28 cellular contexts compared by ENCODE assay signal in genomic region chr9:133693116-133693515, GRCh38. TPM values are rescaled to one million over a fixed set of nuclear protein-coding genes. Genes with fewer than 3 reads are reported as not detected.
DNase-seq lines count a peak whose midpoint lies in the region; ATAC-seq and TF ChIP-seq lines count a peak whose summit lies in the region.
"Had no signal": no experiment of that assay in that cellular context is flagged by ENCODE, and none has a peak within 500 bp of the region (broad histone marks: within the 10 kb centered on the region; RNA-seq: fewer than 3 reads in every experiment).

No MANE protein-coding gene starts in this region.

- no peak for TF ChIP-seq POLR2A in testis (IDR thresholded peaks at IDR 0.05)
- TF ChIP-seq POLR2A in tibial nerve (IDR thresholded peaks at IDR 0.05) = no peak
- no peak for TF ChIP-seq POLR2A in Peyer's patch (IDR thresholded peaks at IDR 0.05)

- H4K91ac ChIP-seq in neuronal stem cell (ENCODE audit: low read depth, low read length, poor library complexity) = no peak overlapping the region

- no peaks in the 10 kb centered on the region for H3K9me3 ChIP-seq in CD4-positive, alpha-beta T cell (ENCODE audit: control insufficient read depth, low read length)
- no peaks in the 10 kb centered on the region for H3K9me3 ChIP-seq in neuronal stem cell (replicated peaks in 1 of 2; ENCODE audit: control insufficient read depth in 2 of 2, insufficient read depth in 1 of 2, low read depth in 1 of 2, low read length in 2 of 2)
- no peaks in the 10 kb centered on the region for H3K9me3 ChIP-seq in testis
- H3K9me3 ChIP-seq in tibial nerve = no peaks in the 10 kb centered on the region
- H3K9me3 ChIP-seq in Peyer's patch = no peaks in the 10 kb centered on the region
- H3K9me3 ChIP-seq: BLaER1, HAP-1, MG63, SJSA1 had no signal

- no peak for TF ChIP-seq EP300 in tibial nerve (IDR thresholded peaks at IDR 0.05)

- H3K4me1 ChIP-seq in neuronal stem cell (ENCODE audit: control insufficient read depth in 2 of 2, insufficient read depth in 1 of 2, low read depth in 1 of 2, low read length in 2 of 2) = peaks cover 5 to 13% of the 10 kb centered on the region in 2 donors
- peaks cover 16% of the 10 kb centered on the region for H3K4me1 ChIP-seq in testis
- peaks cover 0 to 13% (median 0%) of the 10 kb centered on the region in 4 donors for H3K4me1 ChIP-seq in tibial nerve
- no peaks in the 10 kb centered on the region for H3K4me1 ChIP-seq in Peyer's patch
- H3K4me1 ChIP-seq: HAP-1, SJSA1 had no signal

- H3K4me3 Mint-ChIP-seq in CD4-positive, alpha-beta T cell = no peak overlapping the region
- H3K4me3 Mint-ChIP-seq in brain = no peak overlapping the region
- H3K4me3 Mint-ChIP-seq: CD8-positive, alpha-beta T cell had no signal

- no peaks in the 10 kb centered on the region for H3K27me3 Mint-ChIP-seq in CD4-positive, alpha-beta T cell
- peaks cover 3% of the 10 kb centered on the region for H3K27me3 Mint-ChIP-seq in brain

- no peak overlapping the region for H2BK12ac ChIP-seq in neuronal stem cell (ENCODE audit: low read length)

- TF ChIP-seq CTCF in CD4-positive, alpha-beta T cell (IDR thresholded peaks at IDR 0.05) = no peak
- TF ChIP-seq CTCF in brain (conservative IDR thresholded peaks at IDR 0.05) (no peak), testis (IDR thresholded peaks at IDR 0.05) (no peak), tibial nerve (IDR thresholded peaks at IDR 0.05) (no peak), Peyer's patch (IDR thresholded peaks at IDR 0.05) (no peak)

- CTCF ChIA-PET in CD4-positive, alpha-beta T cell (lab: Charles Lee) = no interaction called here

- H3K4ac ChIP-seq in neuronal stem cell (ENCODE audit: low read length) = no peak overlapping the region

- H2AK5ac ChIP-seq in neuronal stem cell (ENCODE audit: low read depth, low read length) = no peak overlapping the region

- POLR2A ChIA-PET in CD4-positive, alpha-beta T cell (lab: Charles Lee) = interaction anchor here (1.8 to 4.1 kb wide), 3 partner anchors 9 to 16 kb away, joined by 4 to 19 read pairs (median 6); no protein-coding TSS in a partner anchor

- H3K9ac ChIP-seq in neuronal stem cell (ENCODE audit: low read depth, low read length, poor library complexity) = no peak overlapping the region
- H3K9ac ChIP-seq: BLaER1, GM23248 had no signal

- no peak for ATAC-seq in CD4-positive, alpha-beta T cell (ENCODE audit: poor library complexity)
- ATAC-seq: CD8-positive, alpha-beta T cell; HepG2; K562; Panc1 had no signal

- H3K36me3 Mint-ChIP-seq in CD4-positive, alpha-beta T cell (ENCODE audit: low read depth) = peaks cover 56% of the 10 kb centered on the region
- no peaks in the 10 kb centered on the region for H3K36me3 Mint-ChIP-seq in brain

- H3K14ac ChIP-seq in neuronal stem cell (ENCODE audit: low read length) = no peak overlapping the region

- no peak overlapping the region for H3K27ac ChIP-seq in CD4-positive, alpha-beta T cell (ENCODE audit: low read depth, low read length)
- H3K27ac ChIP-seq in neuronal stem cell (replicated peaks; ENCODE audit: low read length) = no peak overlapping the region
- H3K27ac ChIP-seq in testis = peak overlapping the region; percentile 31 to 50
- H3K27ac ChIP-seq in tibial nerve = peak overlapping the region in 1 of 4 donors; percentile 76
- no peak overlapping the region for H3K27ac ChIP-seq in Peyer's patch
- H3K27ac ChIP-seq: BLaER1, GM23248, HL-60, SJSA1 had no signal

- intact Hi-C loops in CD4-positive, alpha-beta T cell (cut with DNase I, micrococcal nuclease) = no loop called here
- intact Hi-C loops in testis (cut with DNase I; ENCODE audit: low total_unique reads) = no loop called here

- peaks cover 16% of the 10 kb centered on the region for H3K4me1 Mint-ChIP-seq in CD4-positive, alpha-beta T cell (ENCODE audit: low read depth)
- H3K4me1 Mint-ChIP-seq in brain = peaks cover 32% of the 10 kb centered on the region

- no peak overlapping the region for H2BK120ac ChIP-seq in neuronal stem cell (ENCODE audit: low read depth, low read length)

- H3K4me2 ChIP-seq in neuronal stem cell (ENCODE audit: insufficient read depth, low read length, poor library complexity, severe bottlenecking) = no peak overlapping the region
- H3K4me2 ChIP-seq: BLaER1 had no signal

- H3K9me3 Mint-ChIP-seq in CD4-positive, alpha-beta T cell = no peaks in the 10 kb centered on the region
- H3K9me3 Mint-ChIP-seq in brain = peaks cover 0 to 3% (median 0%) of the 10 kb centered on the region in 5 experiments
- H3K9me3 Mint-ChIP-seq: CD8-positive, alpha-beta T cell had no signal

- peak overlapping the region; percentile 6 for H3K23ac ChIP-seq in neuronal stem cell (ENCODE audit: low read depth, low read length, poor library complexity)

- no peak overlapping the region for H2BK15ac ChIP-seq in neuronal stem cell (ENCODE audit: low read length)

- no peaks in the 10 kb centered on the region for H3K27me3 ChIP-seq in CD4-positive, alpha-beta T cell (ENCODE audit: control insufficient read depth, insufficient read depth, low read length)
- H3K27me3 ChIP-seq in neuronal stem cell (ENCODE audit: control insufficient read depth in 3 of 3, insufficient read depth in 3 of 3, low read depth in 1 of 3, low read length in 3 of 3) = no peaks in the 10 kb centered on the region
- no peaks in the 10 kb centered on the region for H3K27me3 ChIP-seq in testis
- H3K27me3 ChIP-seq in tibial nerve = no peaks in the 10 kb centered on the region
- no peaks in the 10 kb centered on the region for H3K27me3 ChIP-seq in Peyer's patch
- H3K27me3 ChIP-seq: BLaER1, SJSA1 had no signal

- H3K36me3 ChIP-seq in neuronal stem cell (replicated peaks in 1 of 2; ENCODE audit: control insufficient read depth in 2 of 2, insufficient read depth in 2 of 2, low read length in 2 of 2) = no peaks in the 10 kb centered on the region
- H3K36me3 ChIP-seq in testis (ENCODE audit: low read depth, missing control alignments) = no peaks in the 10 kb centered on the region
- H3K36me3 ChIP-seq in tibial nerve = peaks cover 0 to 17% (median 0%) of the 10 kb centered on the region in 3 donors
- no peaks in the 10 kb centered on the region for H3K36me3 ChIP-seq in Peyer's patch
- H3K36me3 ChIP-seq: HAP-1, MG63 had no signal

- peak overlapping the region; percentile 63 for H2BK5ac ChIP-seq in neuronal stem cell (ENCODE audit: low read length)

- DNase-seq in CD4-positive, alpha-beta T cell = no peak
- no peak for DNase-seq in neuronal stem cell (ENCODE audit: low spot score)
- no peak for DNase-seq in testis
- no peak for DNase-seq in tibial nerve (ENCODE audit: low spot score in 2 of 2)
- DNase-seq in Peyer's patch = no peak
- no peak for DNase-seq in foreskin melanocyte
- DNase-seq: Calu3; CD8-positive, alpha-beta T cell; DMS153; GM23248; MG63; NCI-H1048; NCI-H1417 treated with DMSO at 0.1 percent for 48 hours; NCI-H187 treated with DMSO at 0.1 percent for 48 hours; NCI-H2107; NCI-H774 had no signal

- H4K8ac ChIP-seq in neuronal stem cell (ENCODE audit: low read depth, low read length) = no peak overlapping the region

- peak overlapping the region; percentile 20 for H3K27ac Mint-ChIP-seq in CD4-positive, alpha-beta T cell
- peak overlapping the region in 3 of 5 experiments; percentile 30 to 89 (median 46) for H3K27ac Mint-ChIP-seq in brain
- H3K27ac Mint-ChIP-seq: CD8-positive, alpha-beta T cell had no signal

- H2AFZ ChIP-seq in neuronal stem cell (ENCODE audit: low read length) = no peak overlapping the region
- H2AFZ ChIP-seq: GM23248 had no signal

- H3K18ac ChIP-seq in neuronal stem cell (ENCODE audit: low read length) = no peak overlapping the region

- H3K79me1 ChIP-seq in neuronal stem cell (ENCODE audit: low read depth, low read length) = peaks cover 3% of the 10 kb centered on the region

- H3K4me3 ChIP-seq in neuronal stem cell (ENCODE audit: low read length in 2 of 2) = peak overlapping the region in 1 of 2 donors; percentile 32
- H3K4me3 ChIP-seq in testis = no peak overlapping the region
- H3K4me3 ChIP-seq in tibial nerve = no peak overlapping the region
- no peak overlapping the region for H3K4me3 ChIP-seq in Peyer's patch
- H3K4me3 ChIP-seq: BLaER1, GM23248, HAP-1, K562, MG63, SJSA1 had no signal

- no CpG with 5 or more reads among the region's 10 CpGs for WGBS in neuronal stem cell (ENCODE audit: extremely low coverage in 2 of 2, insufficient read length in 2 of 2, insufficient replicate concordance in 1 of 2), 2 donors
- WGBS in testis, 2 donors = 92 to 95% methylated on average over 9 to 10 of the region's 10 CpGs
- WGBS in tibial nerve, 2 donors = 80 to 81% methylated on average over 9 to 10 of the region's 10 CpGs

RNA-seq across cellular contexts. Expression of gene SARDH, which starts 45.0 kb away (rescaled TPM):
- total RNA-seq in CD4-positive, alpha-beta T cell = 10 to 100 TPM; 17.7 to 18.5 TPM
- polyA plus RNA-seq in brain (ENCODE audit: insufficient read depth, low read depth, low replicate concordance) = 4.7 TPM
- 3.8 TPM for polyA plus RNA-seq in neuronal stem cell (2013, experiment 1 of 2)
- polyA plus RNA-seq in neuronal stem cell (2013, experiment 2 of 2) = 3.7 TPM
- 1 to 10 TPM; 5.1 to 7.2 TPM for total RNA-seq in testis
- 2.6 TPM for polyA plus RNA-seq in testis (ENCODE audit: insufficient read depth, low read depth, low replicate concordance)
- total RNA-seq in tibial nerve = 10 to 100 TPM in 1 of 4 donors, 1 to 10 TPM in 3; 2.9 to 16.4 (median 5.9) TPM
- 1 to 10 TPM in 2 of 4 donors, under 1 TPM in 2; 0.47 to 5.0 (median 0.95) TPM for total RNA-seq in Peyer's patch
- total RNA-seq: Calu3, K562 had no signal

RNA-seq across cellular contexts. Expression of gene DBH, which starts 57.0 kb away (rescaled TPM):
- 1 to 10 TPM; 1.7 to 1.8 TPM for total RNA-seq in CD4-positive, alpha-beta T cell
- polyA plus RNA-seq in brain (ENCODE audit: insufficient read depth, low read depth, low replicate concordance) (4.9 TPM), testis (ENCODE audit: insufficient read depth, low read depth, low replicate concordance) (not detected)
- not detected for polyA plus RNA-seq in neuronal stem cell (2013, experiment 1 of 2)
- not detected for polyA plus RNA-seq in neuronal stem cell (2013, experiment 2 of 2)
- total RNA-seq in testis (under 1 TPM in 1 of 2 donors, not detected in 1; 0.06 TPM), tibial nerve (1 to 10 TPM in 1 of 4 donors, under 1 TPM in 2, not detected in 1; under 0.01 to 1.2 (median 0.22) TPM), Peyer's patch (not detected)
- total RNA-seq: Calu3, G401, GM23248, HepG2, HT-29, K562, LHCN-M2, NCI-H460, SJSA1 had no signal
- polyA plus RNA-seq: GM23248, HepG2, K562 had no signal

Comparison
In these comparisons a context has a peak if more than half of its experiments do, and no peak if none do; other contexts are left out.
1. H3K27ac ChIP-seq: peak in testis (2 of 2); none in CD4-positive, alpha-beta T cell (single experiment), neuronal stem cell (single experiment) and Peyer's patch (0 of 4).